ENCODE assay signal across 8 cellular contexts in genomic region chr16:50154369-50154947, GRCh38. TPM values are rescaled to one million over a fixed set of nuclear protein-coding genes. Genes with fewer than 3 reads are reported as not detected.
A peak's percentile ranks its signal among the peaks of the same experiment; 100 is the strongest.
DNase-seq lines count a peak whose midpoint lies in the region; ATAC-seq and TF ChIP-seq lines count a peak whose summit lies in the region.

No MANE protein-coding gene starts in this region.

- H3K27ac ChIP-seq in coronary artery (peak overlapping the region; percentile 48 to 99), vagina (peak overlapping the region; percentile 77)

- no peak for TF ChIP-seq CTCF in NB4 (IDR thresholded peaks at IDR 0.05; ENCODE audit: low read depth, low read length)
- TF ChIP-seq CTCF in coronary artery (IDR thresholded peaks at IDR 0.05) = no peak
- TF ChIP-seq CTCF in vagina (IDR thresholded peaks at IDR 0.05) = no peak

- TF ChIP-seq POLR2A in NB4 (IDR thresholded peaks at IDR 0.05; ENCODE audit: extremely low read depth, insufficient read length) (no peak), vagina (IDR thresholded peaks at IDR 0.05) (no peak)

- intact Hi-C loops in vagina (cut with DNase I) = loop anchor here (5.0 kb wide), 1 partner anchor 48 kb away; no protein-coding TSS in a partner anchor

- H3K27me3 ChIP-seq in mononuclear cell (ENCODE audit: insufficient read depth, low read length) = no peaks in the 10 kb centered on the region
- H3K27me3 ChIP-seq in vagina = no peaks in the 10 kb centered on the region

- no peaks in the 10 kb centered on the region for H3K36me3 ChIP-seq in vagina

- peak; percentile 9 for DNase-seq in Daoy (ENCODE audit: low read depth)
- DNase-seq in NB4 (ENCODE audit: low read depth) = peak; percentile 11
- no peak for DNase-seq in coronary artery (ENCODE audit: low spot score)
- no peak for DNase-seq in vagina (ENCODE audit: extremely low spot score in 2 of 2)
- no peak for DNase-seq in activated gamma-delta T cell treated with Interleukin-2 at 50 U/mL for 16 hours

- H3K4me1 ChIP-seq in mononuclear cell (ENCODE audit: insufficient read depth, low read length) = peaks cover 52% of the 10 kb centered on the region
- H3K4me1 ChIP-seq in vagina = peaks cover 41% of the 10 kb centered on the region

- H3K9me3 ChIP-seq in mononuclear cell (ENCODE audit: low read depth, low read length) (no peaks in the 10 kb centered on the region), vagina (no peaks in the 10 kb centered on the region)

- H3K4me3 ChIP-seq in NB4 (ENCODE audit: low read depth, low read length) = peak overlapping the region; percentile 65
- peak overlapping the region; percentile 99 for H3K4me3 ChIP-seq in coronary artery
- peak overlapping the region; percentile 75 for H3K4me3 ChIP-seq in mononuclear cell (ENCODE audit: low read length)
- H3K4me3 ChIP-seq in vagina = peak overlapping the region; percentile 85 to 88

- ATAC-seq in HG03460 (IDR thresholded peaks at IDR 0.05; ENCODE audit: unreplicated experiment) (no peak), GM18861 (IDR thresholded peaks at IDR 0.05; ENCODE audit: unreplicated experiment) (no peak)

RNA-seq across cellular contexts. Expression of gene TENT4B, which starts 1.4 kb away (rescaled TPM):
- 5.2 and 6.5 TPM in 2 replicates for total RNA-seq in Daoy (2014; rRNA removed; shearing (Covaris generic))
- total RNA-seq in mononuclear cell (38.7 TPM), vagina (14.0 TPM)

Comparison
In these comparisons a context has a peak if more than half of its experiments do, and no peak if none do; other contexts are left out.
1. DNase-seq: peak in Daoy (single experiment) and NB4 (single experiment); none in coronary artery (single experiment), vagina (0 of 2) and activated gamma-delta T cell treated with Interleukin-2 at 50 U/mL for 16 hours (single experiment).
2. Peak in every context shown above with its lines, with median percentiles within 50 percentile points of each other: H3K4me3 ChIP-seq.